Comparison of ENCODE assay signal across 15 cellular contexts in genomic region chr14:54837508-54838149, GRCh38.
DNase-seq lines count a peak whose midpoint lies in the region; ATAC-seq and TF ChIP-seq lines count a peak whose summit lies in the region.
"Had no signal": no experiment of that assay in that cellular context is flagged by ENCODE, and none has a peak within 500 bp of the region (broad histone marks: within the 10 kb centered on the region; RNA-seq: fewer than 3 reads in every experiment).

No MANE protein-coding gene starts in this region.

- intact Hi-C loops in Caco-2 (cut with micrococcal nuclease; ENCODE audit: unreplicated experiment), result loop anchor here (5.0 kb wide), 1 partner anchor 65 kb away; the partner anchor contains the start of gene GCH1
- intact Hi-C loops in left colon (cut with DNase I, micrococcal nuclease), result no loop called here
- intact Hi-C loops in adrenal gland (cut with DNase I), result no loop called here

- H3K9me3 ChIP-seq in Caco-2 (no peaks in the 10 kb centered on the region), neuronal stem cell (replicated peaks in 1 of 2; ENCODE audit: control insufficient read depth in 2 of 2, insufficient read depth in 1 of 2, low read depth in 1 of 2, low read length in 2 of 2) (no peaks in the 10 kb centered on the region), adrenal gland (replicated peaks in 1 of 3) (no peaks in the 10 kb centered on the region)

- no peak overlapping the region for H4K91ac ChIP-seq in neuronal stem cell (ENCODE audit: low read depth, low read length, poor library complexity)

- H3K36me3 ChIP-seq in Caco-2 (ENCODE audit: control insufficient read depth, insufficient read depth, low read length), result no peaks in the 10 kb centered on the region
- no peaks in the 10 kb centered on the region for H3K36me3 ChIP-seq in neuronal stem cell (replicated peaks in 1 of 2; ENCODE audit: control insufficient read depth in 2 of 2, insufficient read depth in 2 of 2, low read length in 2 of 2)
- H3K36me3 ChIP-seq in adrenal gland (replicated peaks in 1 of 2), result no peaks in the 10 kb centered on the region

- H3K9ac ChIP-seq in neuronal stem cell (ENCODE audit: low read depth, low read length, poor library complexity), result no peak overlapping the region

- CTCF ChIA-PET in Caco-2 (lab: Charles Lee), result no interaction called here

- H3K4ac ChIP-seq in neuronal stem cell (ENCODE audit: low read length), result peak overlapping the region; percentile 66

- H3K27me3 Mint-ChIP-seq in Caco-2 (ENCODE audit: insufficient read depth, unreplicated experiment), result no peaks in the 10 kb centered on the region
- H3K27me3 Mint-ChIP-seq: B cell; CD4-positive, alpha-beta T cell had no signal

- H3K27me3 ChIP-seq in Caco-2 (replicated peaks; ENCODE audit: control insufficient read depth, insufficient read depth, low read length) (no peaks in the 10 kb centered on the region), neuronal stem cell (ENCODE audit: control insufficient read depth in 3 of 3, insufficient read depth in 3 of 3, low read depth in 1 of 3, low read length in 3 of 3) (peaks cover 0 to 2% (median 0%) of the 10 kb centered on the region in 3 experiments), adrenal gland (no peaks in the 10 kb centered on the region)

- no peak for TF ChIP-seq CTCF in Caco-2 (IDR thresholded peaks at IDR 0.05; ENCODE audit: insufficient read depth in 1 of 2, low read depth in 1 of 2, low read length in 1 of 2, severe bottlenecking in 1 of 2, unreplicated experiment in 1 of 2)
- no peak for TF ChIP-seq CTCF in adrenal gland (IDR thresholded peaks at IDR 0.05)

- no peaks in the 10 kb centered on the region for H3K9me3 Mint-ChIP-seq in Caco-2 (ENCODE audit: unreplicated experiment)
- H3K9me3 Mint-ChIP-seq: CD4-positive, alpha-beta T cell; HFFc6 had no signal

- no peak overlapping the region for H2AFZ ChIP-seq in neuronal stem cell (ENCODE audit: low read length)

- no peak overlapping the region for H2BK5ac ChIP-seq in neuronal stem cell (ENCODE audit: low read length)

- H2AK5ac ChIP-seq in neuronal stem cell (ENCODE audit: low read depth, low read length), result no peak overlapping the region

- H3K23ac ChIP-seq in neuronal stem cell (ENCODE audit: low read depth, low read length, poor library complexity), result no peak overlapping the region

- BruUV-seq in Caco-2 (replicated peaks; lab: Mats Ljungman, UMichigan), result no TSS peak

- H4K8ac ChIP-seq in neuronal stem cell (ENCODE audit: low read depth, low read length), result no peak overlapping the region

- POLR2A ChIA-PET in Caco-2 (lab: Charles Lee), result no interaction called here

- no peak overlapping the region for H3K4me3 Mint-ChIP-seq in Caco-2 (ENCODE audit: unreplicated experiment)
- H3K4me3 Mint-ChIP-seq: B cell; CD4-positive, alpha-beta T cell; HFFc6 had no signal

- WGBS in neuronal stem cell (ENCODE audit: extremely low coverage in 2 of 2, insufficient read length in 2 of 2, insufficient replicate concordance in 1 of 2), 2 donors, result no CpG with 5 or more reads among the region's 2 CpGs
- WGBS in adrenal gland, 4 donors, result 96 to 98% (median 98%) methylated on average over 2 of the region's 2 CpGs

- peaks cover 8% of the 10 kb centered on the region for H3K4me1 Mint-ChIP-seq in Caco-2 (ENCODE audit: low read depth, unreplicated experiment)
- H3K4me1 Mint-ChIP-seq: B cell had no signal

- peaks cover 24% of the 10 kb centered on the region for H3K4me1 ChIP-seq in Caco-2
- H3K4me1 ChIP-seq in neuronal stem cell (ENCODE audit: control insufficient read depth in 2 of 2, insufficient read depth in 1 of 2, low read depth in 1 of 2, low read length in 2 of 2), result peaks cover 0 to 2% of the 10 kb centered on the region in 2 donors
- H3K4me1 ChIP-seq in adrenal gland (replicated peaks in 1 of 2), result no peaks in the 10 kb centered on the region

- no peaks in the 10 kb centered on the region for H3K36me3 Mint-ChIP-seq in Caco-2 (ENCODE audit: insufficient read depth, unreplicated experiment)

- ATAC-seq in left colon (peak; percentile 46), HG03175 (IDR thresholded peaks at IDR 0.05; ENCODE audit: unreplicated experiment) (no peak), HG02884 (IDR thresholded peaks at IDR 0.05; ENCODE audit: unreplicated experiment) (no peak)
- ATAC-seq: GM12878 had no signal

- no peak for TF ChIP-seq POLR2A in adrenal gland (IDR thresholded peaks at IDR 0.05)

- no peak overlapping the region for H2BK12ac ChIP-seq in neuronal stem cell (ENCODE audit: low read length)

- H3K4me2 ChIP-seq in neuronal stem cell (ENCODE audit: insufficient read depth, low read length, poor library complexity, severe bottlenecking), result no peak overlapping the region

- no peaks in the 10 kb centered on the region for H3K79me1 ChIP-seq in neuronal stem cell (ENCODE audit: low read depth, low read length)

- H3K18ac ChIP-seq in neuronal stem cell (ENCODE audit: low read length), result no peak overlapping the region

- H3K4me3 ChIP-seq in Caco-2 (ENCODE audit: low read depth, low read length), result no peak overlapping the region
- H3K4me3 ChIP-seq in neuronal stem cell (ENCODE audit: low read length in 2 of 2), result no peak overlapping the region
- H3K4me3 ChIP-seq in adrenal gland, result no peak overlapping the region
- H3K4me3 ChIP-seq: GM12878 had no signal

- DNase-seq in Caco-2 (peak; percentile 42 to 74), HuH-7.5 (ENCODE audit: low spot score) (peak; percentile 38), left colon (no peak), neuronal stem cell (ENCODE audit: low spot score) (no peak), adrenal gland (no peak)
- DNase-seq: C1 segment of cervical spinal cord; CD4-positive, alpha-beta T cell; DMS79; HCEC 1CT; HFFc6 had no signal

- H2BK120ac ChIP-seq in neuronal stem cell (ENCODE audit: low read depth, low read length), result no peak overlapping the region

- no peak overlapping the region for H3K27ac Mint-ChIP-seq in Caco-2 (ENCODE audit: unreplicated experiment)
- H3K27ac Mint-ChIP-seq: B cell; CD4-positive, alpha-beta T cell; HFFc6 had no signal

- no peak overlapping the region for H3K27ac ChIP-seq in neuronal stem cell (replicated peaks; ENCODE audit: low read length)
- no peak overlapping the region for H3K27ac ChIP-seq in adrenal gland
- H3K27ac ChIP-seq: HL-60 had no signal

- H2BK15ac ChIP-seq in neuronal stem cell (ENCODE audit: low read length), result no peak overlapping the region

- H3K14ac ChIP-seq in neuronal stem cell (ENCODE audit: low read length), result no peak overlapping the region

Comparison
In these comparisons a context has a peak if more than half of its experiments do, and no peak if none do; other contexts are left out.
1. DNase-seq: peak in Caco-2 (2 of 2) and HuH-7.5 (single experiment); none in left colon (0 of 2), neuronal stem cell (single experiment) and adrenal gland (0 of 7).